In the genomic region with DNA sequence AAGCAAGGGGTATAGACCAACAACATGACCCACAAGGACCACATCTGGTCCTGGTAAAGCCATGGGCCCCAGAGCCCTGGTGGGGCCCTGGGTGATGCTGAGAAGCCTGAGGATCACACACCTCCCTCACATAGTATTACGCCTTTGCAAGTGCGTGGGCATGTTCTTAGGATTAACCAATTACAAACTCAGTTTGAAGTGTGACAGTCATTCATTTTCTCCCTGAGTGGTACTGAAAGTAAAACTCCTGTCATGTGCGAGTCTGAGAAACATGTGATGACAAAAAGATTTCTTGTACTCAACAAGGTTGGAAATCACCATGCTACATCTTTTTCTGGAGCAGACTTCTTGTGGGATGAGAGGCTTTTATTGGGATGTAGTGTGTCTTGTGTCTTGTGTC, we compare ENCODE assay signal across 22 cellular contexts.
DNase-seq lines count a peak whose midpoint lies in the region; ATAC-seq, FAIRE-seq and TF ChIP-seq lines count a peak whose summit lies in the region.
"Had no signal": no experiment of that assay in that cellular context is flagged by ENCODE, and none has a peak within 500 bp of the region (broad histone marks: within the 10 kb centered on the region; RNA-seq: fewer than 3 reads in every experiment).

No MANE protein-coding gene starts in this region.

- no peaks in the 10 kb centered on the region for H3K4me1 ChIP-seq in gastrocnemius medialis
- H3K4me1 ChIP-seq: left lung, neural progenitor cell, prostate gland, tibial artery had no signal

- no peak for TF ChIP-seq POLR2A in H54 (IDR thresholded peaks at IDR 0.05; ENCODE audit: low read depth, low read length)
- TF ChIP-seq POLR2A in gastrocnemius medialis (IDR thresholded peaks at IDR 0.05) = no peak

- no peak overlapping the region for H3K27ac ChIP-seq in gastrocnemius medialis
- H3K27ac ChIP-seq: left lung, neural progenitor cell, prostate gland, tibial artery had no signal

- TF ChIP-seq CTCF in GM12865 (IDR thresholded peaks at IDR 0.05; ENCODE audit: insufficient read depth, low read depth, low read length, missing control alignments) (no peak), gastrocnemius medialis (IDR thresholded peaks at IDR 0.05 in 4 of 5, conservative IDR thresholded peaks at IDR 0.05 in 1 of 5) (no peak)

- peak; percentile 39 for DNase-seq in GM12865 (ENCODE audit: low read depth)
- peak; percentile 45 for DNase-seq in SK-MEL-5 (ENCODE audit: low read depth, low spot score)
- no peak for DNase-seq in H54 (ENCODE audit: insufficient read length, low spot score)
- no peak for DNase-seq in gastrocnemius medialis
- no peak for DNase-seq in D341Med (ENCODE audit: low spot score)
- DNase-seq: activated CD4-positive, CD25-positive, alpha-beta regulatory T cell treated with anti-CD3 and anti-CD28 coated beads, Interleukin-2, amount 50 U/mL, for 72 hours; activated CD8-positive, alpha-beta memory T cell treated with anti-CD3 and anti-CD28 coated beads, Interleukin-2, amount 50 U/mL, for 48 hours; CD4-positive, alpha-beta memory T cell; GDM1; immature natural killer cell; IMR-90; left lung; NCI-H1417; NCI-H526; stimulated activated naive CD4-positive, alpha-beta T cell; tibial artery had no signal

- no peaks in the 10 kb centered on the region for H3K36me3 ChIP-seq in gastrocnemius medialis
- H3K36me3 ChIP-seq: left lung, neural progenitor cell, prostate gland, tibial artery had no signal

- H3K4me3 ChIP-seq in GM12865 (ENCODE audit: low read depth, low read length) (no peak overlapping the region), gastrocnemius medialis (no peak overlapping the region)
- H3K4me3 ChIP-seq: left lung, neural progenitor cell, prostate gland, tibial artery had no signal

- intact Hi-C loops in gastrocnemius medialis (cut with DNase I; ENCODE audit: low total_unique reads) = no loop called here

- H3K9me3 ChIP-seq in gastrocnemius medialis = no peaks in the 10 kb centered on the region
- H3K9me3 ChIP-seq: left lung, prostate gland, tibial artery had no signal

- in situ Hi-C loops in SK-MEL-5 (cut with HindIII; ENCODE audit: low pct_unique_long_range_greater_than_20kb, low sequenced_read_pairs) (no loop called here), gastrocnemius medialis (cut with MboI; ENCODE audit: low sequenced_read_pairs in 4 of 4) (no loop called here)

- ATAC-seq in GM18861 (IDR thresholded peaks at IDR 0.05; ENCODE audit: unreplicated experiment) (peak; percentile 53), HG02610 (IDR thresholded peaks at IDR 0.05; ENCODE audit: unreplicated experiment) (peak; percentile 82), gastrocnemius medialis (no peak)
- ATAC-seq: left lung had no signal

- FAIRE-seq in H54 (lab: Jason Lieb, UNC) = no peak
- FAIRE-seq: endothelial cell of umbilical vein, H1 had no signal

- H3K27me3 ChIP-seq in gastrocnemius medialis = no peaks in the 10 kb centered on the region
- H3K27me3 ChIP-seq: left lung, neural progenitor cell, tibial artery had no signal

Comparison
In these comparisons a context has a peak if more than half of its experiments do, and no peak if none do; other contexts are left out.
1. DNase-seq: peak in GM12865 (single experiment) and SK-MEL-5 (single experiment); none in H54 (single experiment), gastrocnemius medialis (0 of 2) and D341Med (single experiment).
2. ATAC-seq: peak in GM18861 (single experiment) and HG02610 (single experiment); none in gastrocnemius medialis (0 of 2).